Comparison of ENCODE assay signal across 25 cellular contexts in the genomic region with DNA sequence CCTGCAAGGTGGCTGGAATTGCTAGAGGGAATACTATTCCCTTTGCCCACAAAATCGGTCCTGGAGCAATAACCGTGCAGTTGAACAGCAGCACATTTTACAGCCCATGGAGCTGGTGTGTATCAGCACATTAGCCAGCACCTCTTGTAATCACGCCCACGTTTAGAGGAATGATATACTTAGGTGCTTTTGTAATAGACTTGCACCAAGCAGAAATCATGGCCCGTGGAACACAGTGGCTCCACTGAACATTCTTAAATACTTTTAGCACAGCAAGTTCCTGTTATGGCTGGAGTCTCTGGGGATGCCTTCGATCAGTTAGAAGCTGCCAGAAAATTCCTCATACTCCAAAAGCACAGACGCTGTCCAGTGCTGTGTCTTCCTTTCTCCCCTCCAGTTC.
DNase-seq lines count a peak whose midpoint lies in the region; ATAC-seq and TF ChIP-seq lines count a peak whose summit lies in the region.
"Had no signal": no experiment of that assay in that cellular context is flagged by ENCODE, and none has a peak within 500 bp of the region (broad histone marks: within the 10 kb centered on the region; RNA-seq: fewer than 3 reads in every experiment).

No MANE protein-coding gene starts in this region.

- H3K4me3 ChIP-seq in heart left ventricle (no peak overlapping the region), left ventricle myocardium inferior (no peak overlapping the region)
- H3K4me3 ChIP-seq: A549; BLaER1 treated with 17β-estradiol and CSF1 and Interleukin-3, amounts not matched to agents 10 nM and 100 nM; GM12878; HAP-1 had no signal

- no peak overlapping the region for H3K4me3 Mint-ChIP-seq in activated naive CD4-positive, alpha-beta T cell treated with anti-CD3 and anti-CD28 coated beads for 36 hours
- H3K4me3 Mint-ChIP-seq: CD14-positive monocyte; CD4-positive, alpha-beta T cell; CD8-positive, alpha-beta memory T cell; HFFc6 had no signal

- H3K27ac ChIP-seq in heart left ventricle, result peak overlapping the region in 1 of 12 donors; percentile 40
- H3K27ac ChIP-seq in left ventricle myocardium inferior (replicated peaks), result peak overlapping the region; percentile 15
- H3K27ac ChIP-seq: A549; BLaER1 treated with 17β-estradiol and CSF1 and Interleukin-3, amounts not matched to agents 10 nM and 100 nM had no signal

- H3K27ac Mint-ChIP-seq in activated naive CD4-positive, alpha-beta T cell treated with anti-CD3 and anti-CD28 coated beads for 36 hours, result no peak overlapping the region
- H3K27ac Mint-ChIP-seq: CD14-positive monocyte; CD4-positive, alpha-beta T cell; CD8-positive, alpha-beta memory T cell; HFFc6 had no signal

- DNase-seq in Right ventricle myocardium inferior (ENCODE audit: missing footprints) (no peak), cardiac septum (ENCODE audit: low spot score) (no peak), heart left ventricle (no peak), left ventricle myocardium inferior (no peak), retina (peak; percentile 5)
- DNase-seq in activated naive CD4-positive, alpha-beta T cell treated with anti-CD3 and anti-CD28 coated beads for 36 hours, result no peak
- DNase-seq: 8988T; ACHN; AML-193; BE2C; CD4-positive, alpha-beta T cell; CD8-positive, alpha-beta memory T cell; DMS 273 treated with DMSO at 0.1 percent for 48 hours; DMS79; EL; GDM1; GOT3; HFFc6 had no signal

- H3K9me3 ChIP-seq in heart left ventricle (no peaks in the 10 kb centered on the region), left ventricle myocardium inferior (replicated peaks) (no peaks in the 10 kb centered on the region)
- H3K9me3 ChIP-seq: A549; BE2C; BLaER1 treated with 17β-estradiol and CSF1 and Interleukin-3, amounts not matched to agents 10 nM and 100 nM; HAP-1 had no signal

- intact Hi-C loops in Right ventricle myocardium inferior (cut with DNase I), result no loop called here
- intact Hi-C loops in cardiac septum (cut with DNase I), result loop anchor here (2.0 to 5.0 kb wide), 2 partner anchors 76 to 218 kb away; partner anchors contain the start of gene FAM78B
- intact Hi-C loops in heart left ventricle (cut with DNase I), result loop anchor here in 2 of 10 donors (5.0 kb wide), 2 partner anchors 78 to 218 kb away; partner anchors contain the start of gene FAM78B (in 1 of the 2)
- intact Hi-C loops in left ventricle myocardium inferior (cut with micrococcal nuclease), result no loop called here
- intact Hi-C loops in activated naive CD4-positive, alpha-beta T cell treated with anti-CD3 and anti-CD28 coated beads for 36 hours (cut with micrococcal nuclease), result no loop called here

- H3K36me3 ChIP-seq in heart left ventricle, result no peaks in the 10 kb centered on the region
- no peaks in the 10 kb centered on the region for H3K36me3 ChIP-seq in left ventricle myocardium inferior
- H3K36me3 ChIP-seq: BE2C; BLaER1 treated with 17β-estradiol and CSF1 and Interleukin-3, amounts not matched to agents 10 nM and 100 nM; HAP-1 had no signal

- H3K9me3 Mint-ChIP-seq in activated naive CD4-positive, alpha-beta T cell treated with anti-CD3 and anti-CD28 coated beads for 36 hours, result no peaks in the 10 kb centered on the region
- H3K9me3 Mint-ChIP-seq: CD4-positive, alpha-beta T cell; CD8-positive, alpha-beta memory T cell had no signal

- peak; percentile 54 for ATAC-seq in Right ventricle myocardium inferior
- ATAC-seq in heart left ventricle, result peak; percentile 64 to 87 (median 84)
- ATAC-seq in GM21723 (IDR thresholded peaks at IDR 0.05; ENCODE audit: unreplicated experiment), result no peak
- no peak for ATAC-seq in HG03432 (IDR thresholded peaks at IDR 0.05; ENCODE audit: unreplicated experiment)
- ATAC-seq: A549, GM12878 had no signal

- WGBS in heart left ventricle, 4 donors, result 24 to 40% (median 33%) methylated on average over 7 of the region's 7 CpGs

- H3K4me1 ChIP-seq in heart left ventricle, result peaks cover 0 to 9% (median 5%) of the 10 kb centered on the region in 12 donors
- peaks cover 14% of the 10 kb centered on the region for H3K4me1 ChIP-seq in left ventricle myocardium inferior
- H3K4me1 ChIP-seq: A549, BE2C, HAP-1 had no signal

- TF ChIP-seq POLR2A in heart left ventricle (IDR thresholded peaks at IDR 0.05), result no peak

- no peaks in the 10 kb centered on the region for H3K4me1 Mint-ChIP-seq in activated naive CD4-positive, alpha-beta T cell treated with anti-CD3 and anti-CD28 coated beads for 36 hours (ENCODE audit: low read depth)
- H3K4me1 Mint-ChIP-seq: CD14-positive monocyte; CD8-positive, alpha-beta memory T cell had no signal

- peaks cover 15% of the 10 kb centered on the region for H3K27me3 Mint-ChIP-seq in activated naive CD4-positive, alpha-beta T cell treated with anti-CD3 and anti-CD28 coated beads for 36 hours (ENCODE audit: low read depth)

- no peaks in the 10 kb centered on the region for H3K36me3 Mint-ChIP-seq in activated naive CD4-positive, alpha-beta T cell treated with anti-CD3 and anti-CD28 coated beads for 36 hours (ENCODE audit: low read depth)
- H3K36me3 Mint-ChIP-seq: CD14-positive monocyte; CD8-positive, alpha-beta memory T cell had no signal

- no peak for TF ChIP-seq CTCF in heart left ventricle (IDR thresholded peaks at IDR 0.05)
- TF ChIP-seq CTCF in left ventricle myocardium inferior (IDR thresholded peaks at IDR 0.05; ENCODE audit: borderline replicate concordance), result no peak

- CTCF ChIA-PET in activated naive CD4-positive, alpha-beta T cell treated with anti-CD3 and anti-CD28 coated beads for 36 hours (lab: Charles Lee), result interaction anchor here (1.3 kb wide), 1 partner anchor 94 kb away, joined by 3 read pairs; no protein-coding TSS in a partner anchor

- H3K27me3 ChIP-seq in heart left ventricle (no peaks in the 10 kb centered on the region), left ventricle myocardium inferior (ENCODE audit: low read depth) (no peaks in the 10 kb centered on the region)
- H3K27me3 ChIP-seq: BE2C; BLaER1 treated with 17β-estradiol and CSF1 and Interleukin-3, amounts not matched to agents 10 nM and 100 nM had no signal

Comparison
In these comparisons a context has a peak if more than half of its experiments do, and no peak if none do; other contexts are left out.
1. ATAC-seq: peak in Right ventricle myocardium inferior (single experiment) and heart left ventricle (4 of 4); none in GM21723 (single experiment) and HG03432 (single experiment).